Comparison of ENCODE assay signal across 1 cellular context in genomic region chr10:11877506-11877905, GRCh38.
TF ChIP-seq lines count a peak whose summit lies in the region.

No MANE protein-coding gene starts in this region.

TF ChIP-seq in HepG2, 621 proteins besides CTCF, POLR2A, EP300 and RAD21 (continued from another document):
- TF ChIP-seq RNF219 (CRISPR knock-in tag; IDR thresholded peaks at IDR 0.05), result no peak
- TF ChIP-seq PLSCR1 (CRISPR knock-in tag; IDR thresholded peaks at IDR 0.05; ENCODE audit: borderline replicate concordance), result no peak
- TF ChIP-seq ZIK1 (CRISPR knock-in tag; IDR thresholded peaks at IDR 0.05; ENCODE audit: borderline replicate concordance, low read depth), result no peak
- no peak for TF ChIP-seq MXD3 (CRISPR knock-in tag; IDR thresholded peaks at IDR 0.05)
- TF ChIP-seq YY1 (IDR thresholded peaks at IDR 0.05; ENCODE audit: insufficient read depth, insufficient replicate concordance, low read depth, low read length), result no peak
- TF ChIP-seq ZNF510 (CRISPR knock-in tag; IDR thresholded peaks at IDR 0.05; ENCODE audit: low read depth), result no peak
- no peak for TF ChIP-seq YEATS2 (CRISPR knock-in tag; IDR thresholded peaks at IDR 0.05; ENCODE audit: borderline replicate concordance)
- TF ChIP-seq ARNTL (CRISPR knock-in tag; IDR thresholded peaks at IDR 0.05), result no peak
- TF ChIP-seq ISL2 (CRISPR knock-in tag; IDR thresholded peaks at IDR 0.05), result no peak
- TF ChIP-seq ATRX (CRISPR knock-in tag; IDR thresholded peaks at IDR 0.05; ENCODE audit: borderline replicate concordance), result no peak
- TF ChIP-seq ZNF709 (CRISPR knock-in tag; IDR thresholded peaks at IDR 0.05), result no peak
- TF ChIP-seq ZNF687 (CRISPR knock-in tag; IDR thresholded peaks at IDR 0.05), result peak; percentile 49
- TF ChIP-seq ZBTB38 (CRISPR knock-in tag; IDR thresholded peaks at IDR 0.05), result peak; percentile 78; the same call in 1 of the 2 replicates
- no peak for TF ChIP-seq SNAPC5 (CRISPR knock-in tag; IDR thresholded peaks at IDR 0.05; ENCODE audit: borderline replicate concordance)
- no peak for TF ChIP-seq FOSL1 (CRISPR knock-in tag; IDR thresholded peaks at IDR 0.05; ENCODE audit: borderline replicate concordance)
- no peak for TF ChIP-seq CENPX (CRISPR knock-in tag; IDR thresholded peaks at IDR 0.05)
- no peak for TF ChIP-seq IRF1 (CRISPR knock-in tag; IDR thresholded peaks at IDR 0.05; ENCODE audit: low read depth)
- no peak for TF ChIP-seq TP53 (CRISPR knock-in tag; conservative IDR thresholded peaks at IDR 0.05)
- 0 out of 2 replicates have a peak, but pooled peaks have one; percentile 5 for TF ChIP-seq RXRB (CRISPR knock-in tag; IDR thresholded peaks at IDR 0.05; ENCODE audit: borderline replicate concordance)
- no peak for TF ChIP-seq REPIN1 (CRISPR knock-in tag; IDR thresholded peaks at IDR 0.05; ENCODE audit: borderline replicate concordance, low read depth)
- TF ChIP-seq BRCA1 (CRISPR knock-in tag; IDR thresholded peaks at IDR 0.05), result no peak
- no peak for TF ChIP-seq ZNF589 (CRISPR knock-in tag; conservative IDR thresholded peaks at IDR 0.05)
- no peak for TF ChIP-seq KAT8 (CRISPR knock-in tag; IDR thresholded peaks at IDR 0.05)
- TF ChIP-seq SATB2 (CRISPR knock-in tag; IDR thresholded peaks at IDR 0.05), result no peak
- no peak for TF ChIP-seq HINFP (CRISPR knock-in tag; IDR thresholded peaks at IDR 0.05; ENCODE audit: low read depth)
- TF ChIP-seq PAXIP1 (CRISPR knock-in tag; conservative IDR thresholded peaks at IDR 0.05), result 0 out of 2 replicates have a peak, but pooled peaks have one; percentile 14
- no peak for TF ChIP-seq SETDB1 (CRISPR knock-in tag; IDR thresholded peaks at IDR 0.05; ENCODE audit: borderline replicate concordance)
- TF ChIP-seq PTBP1 (IDR thresholded peaks at IDR 0.05; ENCODE audit: low read depth, low read length, poor library complexity, severe bottlenecking), result no peak
- no peak for TF ChIP-seq NFATC3 (CRISPR knock-in tag; IDR thresholded peaks at IDR 0.05)
- 0 out of 2 replicates have a peak, but pooled peaks have one; percentile 11 for TF ChIP-seq HNF4A (CRISPR knock-in tag; IDR thresholded peaks at IDR 0.05)
- no peak for TF ChIP-seq ATF4 (CRISPR knock-in tag; IDR thresholded peaks at IDR 0.05)
- no peak for TF ChIP-seq ZNF580 (CRISPR knock-in tag; IDR thresholded peaks at IDR 0.05; ENCODE audit: borderline replicate concordance, low read depth)
